1 cellular context compared by ENCODE assay signal in the genomic region with DNA sequence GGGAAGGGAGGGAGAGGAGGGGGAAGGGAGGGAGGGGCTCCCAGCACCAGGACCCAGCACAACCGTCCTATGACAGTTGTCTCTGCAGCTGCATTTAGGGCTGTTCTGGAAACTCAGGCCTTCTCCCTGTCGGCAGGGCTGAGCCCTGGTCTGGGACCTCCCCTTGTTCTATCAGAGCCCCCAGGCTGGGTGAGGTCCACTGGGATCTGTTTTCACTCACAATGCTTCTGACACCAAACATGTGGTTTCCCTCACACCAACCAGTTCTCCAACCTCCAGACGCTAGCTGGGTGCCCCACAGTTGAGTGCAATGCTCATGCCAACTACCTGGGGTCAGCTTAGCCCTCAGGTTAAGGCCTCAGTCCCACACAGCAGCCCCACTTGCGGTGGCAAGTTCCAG.
TF ChIP-seq lines count a peak whose summit lies in the region.

No MANE protein-coding gene starts in this region.

TF ChIP-seq in SK-N-SH, 30 proteins besides CTCF, POLR2A, EP300 and RAD21 (continued from another document):
- TF ChIP-seq RCOR1 (IDR thresholded peaks at IDR 0.05; ENCODE audit: low read length) (peak; percentile 77), MEF2A (IDR thresholded peaks at IDR 0.05; ENCODE audit: borderline replicate concordance, low read depth) (no peak), RXRA (IDR thresholded peaks at IDR 0.05; ENCODE audit: borderline replicate concordance, low read depth) (no peak), FOSL2 (IDR thresholded peaks at IDR 0.05; ENCODE audit: borderline replicate concordance, low read depth) (no peak)
TF ChIP-seq in SK-N-SH: peak in this region for 5.
